Comparison of ENCODE assay signal across 30 cellular contexts in the genomic region with DNA sequence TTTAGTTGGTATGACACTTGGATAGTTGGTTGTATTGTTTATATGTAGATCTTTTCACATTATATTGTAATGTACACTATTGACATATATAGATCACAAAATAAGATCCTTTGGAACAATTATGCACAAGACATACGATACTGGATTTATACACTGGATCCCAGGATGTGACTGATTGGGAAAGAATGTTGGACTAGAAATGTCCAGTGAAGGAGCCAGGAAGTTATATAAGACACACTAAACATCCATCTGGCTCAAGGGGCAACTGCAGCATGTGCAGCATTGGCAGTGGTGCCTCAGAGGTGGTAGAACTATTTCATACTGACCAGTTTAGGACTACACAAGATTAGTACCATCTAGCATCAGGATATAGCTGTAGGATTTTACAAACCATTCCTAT.
DNase-seq lines count a peak whose midpoint lies in the region; ATAC-seq and TF ChIP-seq lines count a peak whose summit lies in the region.
"Had no signal": no experiment of that assay in that cellular context is flagged by ENCODE, and none has a peak within 500 bp of the region (broad histone marks: within the 10 kb centered on the region; RNA-seq: fewer than 3 reads in every experiment).

No MANE protein-coding gene starts in this region.

- no peak overlapping the region for H3K4me2 ChIP-seq in HCT116 (ENCODE audit: low read length)

- no TSS peak for BruUV-seq in HCT116 (replicated peaks; lab: Mats Ljungman, UMichigan)

- H3K9me2 ChIP-seq in HCT116 (ENCODE audit: insufficient read depth): no peaks in the 10 kb centered on the region

- H2AFZ ChIP-seq in HCT116 (ENCODE audit: low read depth, low read length, poor library complexity, severe bottlenecking): no peak overlapping the region

- TF ChIP-seq RAD21 in HCT116 (IDR thresholded peaks at IDR 0.05; ENCODE audit: low read depth): no peak

- no peaks in the 10 kb centered on the region for H3K27me3 ChIP-seq in HCT116 (ENCODE audit: insufficient read depth, low read length)
- H3K27me3 ChIP-seq: BE2C, esophagus muscularis mucosa, stomach, tibial artery had no signal

- no peaks in the 10 kb centered on the region for H3K79me2 ChIP-seq in HCT116 (ENCODE audit: insufficient read depth, low read length)

- ATAC-seq in HCT116 (no peak), GM21723 (IDR thresholded peaks at IDR 0.05; ENCODE audit: unreplicated experiment) (no peak)
- ATAC-seq: lower lobe of right lung, natural killer cell, WTC11 had no signal

- H3K4me3 ChIP-seq in HCT116 (replicated peaks in 1 of 2; ENCODE audit: low read depth in 1 of 2, low read length in 2 of 2): no peak overlapping the region
- H3K4me3 ChIP-seq: esophagus muscularis mucosa, lower lobe of right lung, skin epidermis, stomach, tibial artery had no signal

- TF ChIP-seq CTCF in HCT116 (IDR thresholded peaks at IDR 0.05 in 2 of 3, conservative IDR thresholded peaks at IDR 0.05 in 1 of 3; ENCODE audit: borderline replicate concordance in 1 of 3, insufficient read depth in 1 of 3, low read depth in 2 of 3, low read length in 2 of 3): no peak

- H3K36me3 ChIP-seq in HCT116 (ENCODE audit: control insufficient read depth in 1 of 2, insufficient read depth in 2 of 2, low read length in 2 of 2): no peaks in the 10 kb centered on the region
- H3K36me3 ChIP-seq: BE2C, esophagus muscularis mucosa, lower lobe of right lung, stomach, tibial artery had no signal

- H3K9me3 ChIP-seq in HCT116 (ENCODE audit: control insufficient read depth in 1 of 2, insufficient read depth in 1 of 2, low read depth in 1 of 2, low read length in 2 of 2): no peaks in the 10 kb centered on the region
- H3K9me3 ChIP-seq: BE2C had no signal

- no peak overlapping the region for H3K27ac ChIP-seq in HCT116 (ENCODE audit: low read depth, low read length)
- H3K27ac ChIP-seq: esophagus muscularis mucosa, lower lobe of right lung, skin epidermis, stomach, tibial artery had no signal

- intact Hi-C loops in HCT116 (cut with micrococcal nuclease): no loop called here

- no peak for TF ChIP-seq POLR2A in HCT116 (IDR thresholded peaks at IDR 0.05; ENCODE audit: borderline replicate concordance, extremely low read depth, insufficient read depth, insufficient read length)

- POLR2A ChIA-PET in HCT116 (lab: Charles Lee): no interaction called here

- CTCF ChIA-PET in HCT116 (lab: Charles Lee): no interaction called here

- no peak overlapping the region for H3K9ac ChIP-seq in HCT116 (ENCODE audit: low read length)

- RAD21 ChIA-PET in HCT116 (lab: Charles Lee; ENCODE audit: low non-redundant PET in 1 of 2, low total read pairs in 2 of 2, uncharacterized antibody in 2 of 2, unreplicated experiment in 2 of 2): no interaction called here

- peaks cover 0 to 4% of the 10 kb centered on the region in 2 experiments; a peak in 1 of 4 replicates for H3K4me1 ChIP-seq in HCT116 (ENCODE audit: control insufficient read depth in 1 of 2, insufficient read depth in 2 of 2, low read length in 2 of 2)
- H3K4me1 ChIP-seq: BE2C, esophagus muscularis mucosa, lower lobe of right lung, stomach, tibial artery had no signal

- DNase-seq in 8988T (peak; percentile 7), HCT116 (ENCODE audit: low read depth, low spot score) (no peak), RPMI7951 (ENCODE audit: low read depth) (peak; percentile 63), fibroblast of gingiva (ENCODE audit: low read depth) (peak; percentile 19), GDM1 (lab: John Stamatoyannopoulos, UW) (no peak), RPMI8226 (no peak), activated gamma-delta T cell (lab: John Stamatoyannopoulos, UW) (no peak)
- DNase-seq: activated naive CD4-positive, alpha-beta T cell treated with anti-CD3 and anti-CD28 coated beads, Interleukin-2, amount 50 U/mL, for 16 hours; amygdala; BE2C; caudate nucleus; CD8-positive, alpha-beta memory T cell; DMS153; endodermal cell; glutamatergic neuron; H7; KG1; lower lobe of right lung; MV-4-11; natural killer cell; NCI-H146; NCI-H2107; SHP77; stomach; T1000; tibial artery had no signal

- no peaks in the 10 kb centered on the region for H4K20me1 ChIP-seq in HCT116 (ENCODE audit: insufficient read depth)

TF ChIP-seq in HCT116, 20 proteins besides CTCF, POLR2A, EP300 and RAD21:
- 0 out of 2 replicates have a peak, but pooled peaks have one; percentile 9 for TF ChIP-seq JUND (IDR thresholded peaks at IDR 0.05)
- TF ChIP-seq, protein P1, sequence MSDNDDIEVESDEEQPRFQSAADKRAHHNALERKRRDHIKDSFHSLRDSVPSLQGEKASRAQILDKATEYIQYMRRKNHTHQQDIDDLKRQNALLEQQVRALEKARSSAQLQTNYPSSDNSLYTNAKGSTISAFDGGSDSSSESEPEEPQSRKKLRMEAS (IDR thresholded peaks at IDR 0.05): no peak

Comparison
In these comparisons a context has a peak if more than half of its experiments do, and no peak if none do; other contexts are left out.
1. DNase-seq: peak in 8988T (single experiment), RPMI7951 (single experiment) and fibroblast of gingiva (single experiment); none in HCT116 (single experiment), GDM1 (single experiment), RPMI8226 (single experiment) and activated gamma-delta T cell (single experiment).